22 cellular contexts compared by ENCODE assay signal in genomic region chr20:53635189-53635588, GRCh38. TPM values are rescaled to one million over a fixed set of nuclear protein-coding genes. Genes with fewer than 3 reads are reported as not detected.
DNase-seq lines count a peak whose midpoint lies in the region; ATAC-seq and TF ChIP-seq lines count a peak whose summit lies in the region.
"Had no signal": no experiment of that assay in that cellular context is flagged by ENCODE, and none has a peak within 500 bp of the region (broad histone marks: within the 10 kb centered on the region; RNA-seq: fewer than 3 reads in every experiment).

No MANE protein-coding gene starts in this region.

- H3K4me3 ChIP-seq in Panc1 (ENCODE audit: low read depth in 2 of 2, low read length in 2 of 2) = no peak overlapping the region
- H3K4me3 ChIP-seq in testis = no peak overlapping the region
- H3K4me3 ChIP-seq: left ventricle myocardium inferior, Peyer's patch, uterus had no signal

- no peaks in the 10 kb centered on the region for H3K9me3 Mint-ChIP-seq in activated CD4-positive, alpha-beta T cell treated with anti-CD3 and anti-CD28 coated beads, Interleukin-2, amount 10 ng/mL, durations not matched to agents 24 days and 14 days
- no peaks in the 10 kb centered on the region for H3K9me3 Mint-ChIP-seq in stimulated activated naive CD8-positive, alpha-beta T cell treated with anti-CD3 and anti-CD28 coated beads, Interleukin-15, amount 100 ng/mL, for 72 hours
- H3K9me3 Mint-ChIP-seq: activated naive CD4-positive, alpha-beta T cell treated with anti-CD3 and anti-CD28 coated beads, Interleukin-2, amount 50 U/mL, for 24 hours had no signal

- no peak for DNase-seq in activated CD4-positive, alpha-beta T cell treated with anti-CD3 and anti-CD28 coated beads, Interleukin-2, amount 10 ng/mL, durations not matched to agents 24 days and 14 days
- no peak for DNase-seq in activated CD4-positive, alpha-beta T cell treated with anti-CD3 and anti-CD28 coated beads for 4 hours
- no peak for DNase-seq in Panc1 (ENCODE audit: low read depth, low spot score)
- DNase-seq in islet precursor cell = peak; percentile 44
- DNase-seq in testis = peak; percentile 11
- DNase-seq in stimulated activated naive CD8-positive, alpha-beta T cell treated with anti-CD3 and anti-CD28 coated beads, Interleukin-15, amount 100 ng/mL, for 72 hours = no peak
- DNase-seq: brain microvascular endothelial cell; GDM1; H9; left ventricle myocardium inferior; MM.1S; NCI-H2029 treated with DMSO at 0.1 percent for 48 hours; NCI-H526; posterior cingulate gyrus; stimulated activated CD4-positive, alpha-beta T cell treated with anti-CD3 and anti-CD28 coated beads, Interleukin-12 subunit alpha, Interleukin-12 subunit beta, amount 100 ng/mL, for 4 hours; stimulated activated naive CD8-positive, alpha-beta T cell treated with anti-CD3 and anti-CD28 coated beads, Interleukin-15, Interleukin-2, amounts not matched to agents 100 U/mL and 50 U/mL, for 24 hours; uterus had no signal

- BruUV-seq in Panc1 (replicated peaks; lab: Mats Ljungman, UMichigan) = no TSS peak

- POLR2A ChIA-PET in Panc1 (lab: Charles Lee) = no interaction called here

- no peak for TF ChIP-seq POLR2A in testis (IDR thresholded peaks at IDR 0.05)

- intact Hi-C loops in activated CD4-positive, alpha-beta T cell treated with anti-CD3 and anti-CD28 coated beads, Interleukin-2, amount 10 ng/mL, durations not matched to agents 24 days and 14 days (cut with micrococcal nuclease) = no loop called here
- intact Hi-C loops in Panc1 (cut with micrococcal nuclease; ENCODE audit: unreplicated experiment) (no loop called here), testis (cut with DNase I; ENCODE audit: low total_unique reads) (no loop called here)

- peaks cover 12% of the 10 kb centered on the region for H3K4me1 ChIP-seq in Panc1 (ENCODE audit: control insufficient read depth, insufficient read depth, low read length)
- no peaks in the 10 kb centered on the region for H3K4me1 ChIP-seq in testis
- H3K4me1 ChIP-seq: left ventricle myocardium inferior, Peyer's patch, uterus had no signal

- no peaks in the 10 kb centered on the region for H3K27me3 ChIP-seq in Panc1 (ENCODE audit: control insufficient read depth, insufficient read depth, low read length)
- no peaks in the 10 kb centered on the region for H3K27me3 ChIP-seq in testis
- H3K27me3 ChIP-seq: brain microvascular endothelial cell, Peyer's patch, uterus had no signal

- peak overlapping the region; percentile 46 for H3K27ac Mint-ChIP-seq in activated CD4-positive, alpha-beta T cell treated with anti-CD3 and anti-CD28 coated beads, Interleukin-2, amount 10 ng/mL, durations not matched to agents 24 days and 14 days
- no peak overlapping the region for H3K27ac Mint-ChIP-seq in stimulated activated naive CD8-positive, alpha-beta T cell treated with anti-CD3 and anti-CD28 coated beads, Interleukin-15, amount 100 ng/mL, for 72 hours
- H3K27ac Mint-ChIP-seq: activated naive CD4-positive, alpha-beta T cell treated with anti-CD3 and anti-CD28 coated beads, Interleukin-2, amount 50 U/mL, for 24 hours had no signal

- H3K4me3 Mint-ChIP-seq in activated CD4-positive, alpha-beta T cell treated with anti-CD3 and anti-CD28 coated beads, Interleukin-2, amount 10 ng/mL, durations not matched to agents 24 days and 14 days = no peak overlapping the region
- no peak overlapping the region for H3K4me3 Mint-ChIP-seq in stimulated activated naive CD8-positive, alpha-beta T cell treated with anti-CD3 and anti-CD28 coated beads, Interleukin-15, amount 100 ng/mL, for 72 hours
- H3K4me3 Mint-ChIP-seq: activated naive CD4-positive, alpha-beta T cell treated with anti-CD3 and anti-CD28 coated beads, Interleukin-2, amount 50 U/mL, for 24 hours; H9 had no signal

- CTCF ChIA-PET in Panc1 (lab: Charles Lee) = no interaction called here

- WGBS in testis, 2 donors = 90 to 92% methylated on average over 5 of the region's 5 CpGs

- TF ChIP-seq CTCF in Panc1 (IDR thresholded peaks at IDR 0.05) = no peak
- no peak for TF ChIP-seq CTCF in testis (IDR thresholded peaks at IDR 0.05)

- peaks cover 28% of the 10 kb centered on the region for H3K4me1 Mint-ChIP-seq in activated CD4-positive, alpha-beta T cell treated with anti-CD3 and anti-CD28 coated beads, Interleukin-2, amount 10 ng/mL, durations not matched to agents 24 days and 14 days
- peaks cover 33% of the 10 kb centered on the region for H3K4me1 Mint-ChIP-seq in stimulated activated naive CD8-positive, alpha-beta T cell treated with anti-CD3 and anti-CD28 coated beads, Interleukin-15, amount 100 ng/mL, for 72 hours

- H3K9me3 ChIP-seq in Panc1 (ENCODE audit: control insufficient read depth, insufficient read depth, low read depth, low read length) = no peaks in the 10 kb centered on the region
- H3K9me3 ChIP-seq in testis = no peaks in the 10 kb centered on the region
- H3K9me3 ChIP-seq: left ventricle myocardium inferior, Peyer's patch, uterus had no signal

- H3K27ac ChIP-seq in Panc1 (ENCODE audit: low read length) (peak overlapping the region; percentile 57), testis (no peak overlapping the region)
- H3K27ac ChIP-seq: brain microvascular endothelial cell, epithelial cell of prostate, left ventricle myocardium inferior, uterus had no signal

- peaks cover 3% of the 10 kb centered on the region for H3K36me3 Mint-ChIP-seq in activated CD4-positive, alpha-beta T cell treated with anti-CD3 and anti-CD28 coated beads, Interleukin-2, amount 10 ng/mL, durations not matched to agents 24 days and 14 days (ENCODE audit: low read depth)
- H3K36me3 Mint-ChIP-seq: activated naive CD4-positive, alpha-beta T cell treated with anti-CD3 and anti-CD28 coated beads, Interleukin-2, amount 50 U/mL, for 24 hours had no signal

- H3K27me3 Mint-ChIP-seq in activated CD4-positive, alpha-beta T cell treated with anti-CD3 and anti-CD28 coated beads, Interleukin-2, amount 10 ng/mL, durations not matched to agents 24 days and 14 days = no peaks in the 10 kb centered on the region
- H3K27me3 Mint-ChIP-seq in stimulated activated naive CD8-positive, alpha-beta T cell treated with anti-CD3 and anti-CD28 coated beads, Interleukin-15, amount 100 ng/mL, for 72 hours = no peaks in the 10 kb centered on the region
- H3K27me3 Mint-ChIP-seq: activated naive CD4-positive, alpha-beta T cell treated with anti-CD3 and anti-CD28 coated beads, Interleukin-2, amount 50 U/mL, for 24 hours had no signal

- ATAC-seq in Panc1 = peak; percentile 51; the same call in 1 of the 2 replicates
- ATAC-seq in GM18498 (IDR thresholded peaks at IDR 0.05; ENCODE audit: unreplicated experiment) = no peak
- no peak for ATAC-seq in stimulated activated naive CD8-positive, alpha-beta T cell treated with anti-CD3 and anti-CD28 coated beads, Interleukin-15, amount 100 ng/mL, for 72 hours
- ATAC-seq in HG02840 (IDR thresholded peaks at IDR 0.05; ENCODE audit: low FRiP score, unreplicated experiment) = no peak
- ATAC-seq: stimulated activated naive CD8-positive, alpha-beta T cell treated with anti-CD3 and anti-CD28 coated beads, Interleukin-15, Interleukin-2, amounts not matched to agents 100 U/mL and 50 U/mL, for 24 hours had no signal

- in situ Hi-C loops in Panc1 (cut with HindIII; ENCODE audit: low pct_unique_long_range_greater_than_20kb, low sequenced_read_pairs) = no loop called here

- H3K36me3 ChIP-seq in Panc1 (ENCODE audit: control insufficient read depth, insufficient read depth, low read length) (no peaks in the 10 kb centered on the region), testis (ENCODE audit: low read depth, missing control alignments) (no peaks in the 10 kb centered on the region)
- H3K36me3 ChIP-seq: brain microvascular endothelial cell, left ventricle myocardium inferior, Peyer's patch, uterus had no signal

RNA-seq across cellular contexts. Expression of gene ZNF217, which starts 41.5 kb away (rescaled TPM):
- 58.0 and 60.9 TPM in 2 replicates for total RNA-seq in activated CD4-positive, alpha-beta T cell treated with anti-CD3 and anti-CD28 coated beads, Interleukin-2, amount 10 ng/mL, durations not matched to agents 24 days and 14 days
- 210 TPM for total RNA-seq in Panc1 (2021; ENCODE audit: unreplicated experiment)
- 80.1 TPM for polyA plus RNA-seq in Panc1 (2012; ENCODE audit: insufficient read length)
- total RNA-seq in testis = 10 to 100 TPM; 48.6 to 61.2 TPM
- polyA plus RNA-seq in testis (ENCODE audit: insufficient read depth, low read depth, low replicate concordance) = 47.3 TPM

Comparison
In these comparisons a context has a peak if more than half of its experiments do, and no peak if none do; other contexts are left out.
1. DNase-seq: peak in islet precursor cell (single experiment) and testis (single experiment); none in activated CD4-positive, alpha-beta T cell treated with anti-CD3 and anti-CD28 coated beads, Interleukin-2, amount 10 ng/mL, durations not matched to agents 24 days and 14 days (single experiment), activated CD4-positive, alpha-beta T cell treated with anti-CD3 and anti-CD28 coated beads for 4 hours (0 of 2), Panc1 (single experiment) and stimulated activated naive CD8-positive, alpha-beta T cell treated with anti-CD3 and anti-CD28 coated beads, Interleukin-15, amount 100 ng/mL, for 72 hours (0 of 2).